In genomic region chr1:206606867-206607266, GRCh38 we compare ENCODE assay signal across 8 cellular contexts. TPM values are rescaled to one million over a fixed set of nuclear protein-coding genes. Genes with fewer than 3 reads are reported as not detected.
A peak's percentile ranks its signal among the peaks of the same experiment; 100 is the strongest.
DNase-seq lines count a peak whose midpoint lies in the region; ATAC-seq and TF ChIP-seq lines count a peak whose summit lies in the region.

No MANE protein-coding gene starts in this region.

- H3K4me2 ChIP-seq in Karpas-422 (ENCODE audit: low read depth, low read length, poor library complexity, severe bottlenecking), result no peak overlapping the region

- no peak overlapping the region for H3K27ac ChIP-seq in Karpas-422 (ENCODE audit: low read length)
- no peak overlapping the region for H3K27ac ChIP-seq in WERI-Rb-1

- H4K20me1 ChIP-seq in Karpas-422 (ENCODE audit: insufficient read depth, low read depth, low read length), result no peaks in the 10 kb centered on the region

- no peak overlapping the region for H2AFZ ChIP-seq in Karpas-422 (ENCODE audit: low read length)

- H3K27me3 ChIP-seq in Karpas-422 (ENCODE audit: low read length), result no peaks in the 10 kb centered on the region
- H3K27me3 ChIP-seq in WERI-Rb-1 (ENCODE audit: insufficient read depth, low read depth, severe bottlenecking), result no peaks in the 10 kb centered on the region

- no peak overlapping the region for H3K9ac ChIP-seq in Karpas-422 (ENCODE audit: low read length)

- H3K79me2 ChIP-seq in Karpas-422 (ENCODE audit: low read length), result peaks cover 20% of the 10 kb centered on the region

- no peaks in the 10 kb centered on the region for H3K9me2 ChIP-seq in Karpas-422 (replicated peaks; ENCODE audit: insufficient read depth, low read length)

- H3K9me3 ChIP-seq in Karpas-422 (ENCODE audit: low read length), result no peaks in the 10 kb centered on the region
- H3K9me3 ChIP-seq in WERI-Rb-1 (ENCODE audit: severe bottlenecking), result no peaks in the 10 kb centered on the region

- no peak for ATAC-seq in GM21576 (IDR thresholded peaks at IDR 0.05; ENCODE audit: unreplicated experiment)

- H3K36me3 ChIP-seq in Karpas-422 (ENCODE audit: insufficient read depth, low read length) (peaks cover 16% of the 10 kb centered on the region; the same call in 1 of the 2 replicates), WERI-Rb-1 (peaks cover 69% of the 10 kb centered on the region)

- H3K4me1 ChIP-seq in Karpas-422 (ENCODE audit: low read length), result peaks cover 15% of the 10 kb centered on the region

- peak; percentile 75 for TF ChIP-seq CTCF in WERI-Rb-1 (IDR thresholded peaks at IDR 0.05; ENCODE audit: low read depth, low read length)

- H3K4me3 ChIP-seq in Karpas-422 (ENCODE audit: low read length) (no peak overlapping the region), WERI-Rb-1 (ENCODE audit: low read depth, low read length) (no peak overlapping the region)

- peak; percentile 7 to 31 for DNase-seq in NCI-H526 (lab: John Stamatoyannopoulos, UW)
- no peak for DNase-seq in NCI-H526 treated with DMSO at 0.1 percent for 48 hours (lab: John Stamatoyannopoulos, UW)
- peak; percentile 71 for DNase-seq in Karpas-422
- DNase-seq in WERI-Rb-1, result peak; percentile 56
- peak; percentile 32 to 68 for DNase-seq in lung microvascular endothelial cell (ENCODE audit: low read depth in 2 of 2)
- no peak for DNase-seq in activated gamma-delta T cell (lab: John Stamatoyannopoulos, UW)
- no peak for DNase-seq in GF-D8 (lab: John Stamatoyannopoulos, UW)

RNA-seq across cellular contexts. Expression of gene EIF2D, which starts 5.4 kb away (rescaled TPM):
- total RNA-seq in Karpas-422 (2014; rRNA removed; shearing (Covaris generic); ENCODE audit: low replicate concordance), result 51.8 and 106 TPM in 2 replicates
- total RNA-seq in lung microvascular endothelial cell, result 34.2 and 45.4 TPM in 2 replicates

RNA-seq across cellular contexts. Expression of gene DYRK3, which starts 28.5 kb away (rescaled TPM):
- total RNA-seq in Karpas-422 (2014; rRNA removed; shearing (Covaris generic); ENCODE audit: low replicate concordance), result 0.93 and 2.4 TPM in 2 replicates
- total RNA-seq in lung microvascular endothelial cell, result 8.3 and 10.9 TPM in 2 replicates

Comparison
In these comparisons a context has a peak if more than half of its experiments do, and no peak if none do; other contexts are left out.
1. DNase-seq: peak in NCI-H526 (2 of 2), Karpas-422 (single experiment), WERI-Rb-1 (single experiment) and lung microvascular endothelial cell (2 of 2); none in NCI-H526 treated with DMSO at 0.1 percent for 48 hours (single experiment), activated gamma-delta T cell (single experiment) and GF-D8 (single experiment).